Comparison of ENCODE assay signal across 34 cellular contexts in genomic region chr4:79034544-79034943, GRCh38.
"Had no signal": no experiment of that assay in that cellular context is flagged by ENCODE, and none has a peak within 500 bp of the region (broad histone marks: within the 10 kb centered on the region; RNA-seq: fewer than 3 reads in every experiment).

No MANE protein-coding gene starts in this region.

- H3K36me3 ChIP-seq: adrenal gland, ascending aorta, brain microvascular endothelial cell, breast epithelium, cardiac muscle cell had no signal

- FAIRE-seq: astrocyte, bronchial epithelial cell had no signal

- DNase-seq: activated effector memory CD4-positive, alpha-beta T cell treated with anti-CD3 and anti-CD28 coated beads, Interleukin-2, amount 50 U/mL, for 16 hours; activated effector memory CD4-positive, alpha-beta T cell treated with Interleukin-2 at 50 U/mL for 16 hours; activated gamma-delta T cell; activated gamma-delta T cell treated with Interleukin-2 at 50 U/mL for 16 hours; activated naive CD4-positive, alpha-beta T cell; activated naive CD4-positive, alpha-beta T cell treated with anti-CD3 and anti-CD28 coated beads for 36 hours; activated naive CD4-positive, alpha-beta T cell treated with anti-CD3 and anti-CD28 coated beads, Interleukin-2, amount 10 ng/mL, durations not matched to agents 7 days and 5 days; activated naive CD4-positive, alpha-beta T cell treated with anti-CD3 and anti-CD28 coated beads, Interleukin-2, amount 50 U/mL, for 16 hours; activated naive CD4-positive, alpha-beta T cell treated with Interleukin-2 at 50 U/mL for 16 hours; activated naive CD8-positive, alpha-beta T cell treated with anti-CD3 and anti-CD28 coated beads for 36 hours; activated naive CD8-positive, alpha-beta T cell treated with anti-CD3 and anti-CD28 coated beads, Interleukin-2, amount 10 ng/mL, durations not matched to agents 7 days and 5 days; activated naive CD8-positive, alpha-beta T cell treated with anti-CD3 and anti-CD28 coated beads, Interleukin-2, amount 50 U/mL, for 24 hours; activated T-cell treated with anti-CD3 and anti-CD28 coated beads, Interleukin-2, amount 50 U/mL, for 1 hour; activated T-cell treated with anti-CD3 and anti-CD28 coated beads, Interleukin-2, amount 50 U/mL, for 24 hours; activated T-cell treated with anti-CD3 and anti-CD28 coated beads, Interleukin-2, amount 50 U/mL, for 4 hours; activated T-cell treated with anti-CD3 and anti-CD28 coated beads, Interleukin-2, amount 50 U/mL, for 48 hours; activated T-cell treated with anti-CD3 and anti-CD28 coated beads, Interleukin-2, amount 50 U/mL, for 72 hours; adrenal gland; amniotic stem cell; amygdala; anterior cingulate cortex; aorta; body of pancreas; brain microvascular endothelial cell; caudate nucleus; central memory CD4-positive, alpha-beta T cell; cerebellar nuclear complex had no signal

- H3K9me3 ChIP-seq: adrenal gland, ascending aorta, body of pancreas, breast epithelium had no signal

- ATAC-seq: activated naive CD4-positive, alpha-beta T cell treated with anti-CD3 and anti-CD28 coated beads, Interleukin-2, amount 50 U/mL, for 72 hours; activated naive CD8-positive, alpha-beta T cell treated with anti-CD3 and anti-CD28 coated beads, Interleukin-2, amount 50 U/mL, for 24 hours; activated T-cell treated with anti-CD3 and anti-CD28 coated beads, Interleukin-2, amount 50 U/mL, for 4 hours; activated T-cell treated with anti-CD3 and anti-CD28 coated beads, Interleukin-2, amount 50 U/mL, for 72 hours; activated T-helper 17 cell treated with anti-CD3 and anti-CD28 coated beads, Interleukin-2, amount 50 U/mL, for 72 hours; body of pancreas had no signal

- H3K4me3 ChIP-seq: adrenal gland, ascending aorta, body of pancreas, breast epithelium, cardiac muscle cell had no signal

- H3K27ac ChIP-seq: adrenal gland, ascending aorta, body of pancreas, brain microvascular endothelial cell, breast epithelium, cardiac muscle cell had no signal

- H3K27me3 ChIP-seq: adrenal gland, ascending aorta, body of pancreas, brain microvascular endothelial cell, breast epithelium, cardiac muscle cell had no signal

- H3K4me1 ChIP-seq: adrenal gland, ascending aorta, body of pancreas, breast epithelium had no signal
